In genomic region chrX:49111846-49112245, GRCh38 we compare ENCODE assay signal across 22 cellular contexts. TPM values are rescaled to one million over a fixed set of nuclear protein-coding genes. Genes with fewer than 3 reads are reported as not detected.
DNase-seq lines count a peak whose midpoint lies in the region; ATAC-seq and TF ChIP-seq lines count a peak whose summit lies in the region.
"Had no signal": no experiment of that assay in that cellular context is flagged by ENCODE, and none has a peak within 500 bp of the region (broad histone marks: within the 10 kb centered on the region; RNA-seq: fewer than 3 reads in every experiment).

No MANE protein-coding gene starts in this region.

- no peak overlapping the region for H3K27ac ChIP-seq in osteoblast (ENCODE audit: low read depth, low read length)

- H2AFZ ChIP-seq in osteoblast (ENCODE audit: low read length): no peak overlapping the region

- no peaks in the 10 kb centered on the region for H3K27me3 ChIP-seq in osteoblast (ENCODE audit: insufficient read depth, low read length)

- no peak for TF ChIP-seq CTCF in osteoblast (IDR thresholded peaks at IDR 0.05; ENCODE audit: extremely low read depth, low read depth, low read length)
- no peak for TF ChIP-seq CTCF in natural killer cell (IDR thresholded peaks at IDR 0.05)

- H3K4me2 ChIP-seq in osteoblast (ENCODE audit: insufficient read depth, low read length): no peak overlapping the region

- no peaks in the 10 kb centered on the region for H3K9me3 Mint-ChIP-seq in stimulated activated effector memory CD8-positive, alpha-beta T cell treated with anti-CD3 and anti-CD28 coated beads, Interleukin-12 subunit alpha, Interleukin-12 subunit beta, amount 100 ng/mL, for 72 hours
- no peaks in the 10 kb centered on the region for H3K9me3 Mint-ChIP-seq in natural killer cell
- H3K9me3 Mint-ChIP-seq: CD4-positive, alpha-beta memory T cell had no signal

- DNase-seq in G401 (ENCODE audit: low spot score): peak; percentile 11
- peak in 55 of 58 donors; percentile 1 to 84 (median 44) for DNase-seq in anterior cingulate cortex (lab: John Stamatoyannopoulos, UW)
- peak; percentile 34 to 69 for DNase-seq in hippocampal formation (lab: John Stamatoyannopoulos, UW)
- DNase-seq in occipital lobe (lab: John Stamatoyannopoulos, UW): peak; percentile 15
- DNase-seq in osteoblast (ENCODE audit: insufficient read length, low spot score, missing footprints): no peak
- no peak for DNase-seq in stimulated activated effector memory CD8-positive, alpha-beta T cell treated with anti-CD3 and anti-CD28 coated beads, Interleukin-12 subunit alpha, Interleukin-12 subunit beta, amount 100 ng/mL, for 72 hours (ENCODE audit: low spot score in 2 of 2)
- no peak for DNase-seq in natural killer cell
- DNase-seq: Calu3; CD4-positive, alpha-beta memory T cell; DMS53; IMR-90; Karpas-422; MM.1S; NCI-H1105; NCI-H1694; NCI-H2107; NCI-H226; NCI-H524 treated with DMSO at 0.1 percent for 48 hours had no signal

- H3K27ac Mint-ChIP-seq in stimulated activated effector memory CD8-positive, alpha-beta T cell treated with anti-CD3 and anti-CD28 coated beads, Interleukin-12 subunit alpha, Interleukin-12 subunit beta, amount 100 ng/mL, for 72 hours: no peak overlapping the region
- no peak overlapping the region for H3K27ac Mint-ChIP-seq in natural killer cell
- H3K27ac Mint-ChIP-seq: B cell had no signal

- no peaks in the 10 kb centered on the region for H3K4me1 ChIP-seq in osteoblast (ENCODE audit: insufficient read depth, low read length)
- H3K4me1 ChIP-seq: HAP-1 had no signal

- H3K4me1 Mint-ChIP-seq in stimulated activated effector memory CD8-positive, alpha-beta T cell treated with anti-CD3 and anti-CD28 coated beads, Interleukin-12 subunit alpha, Interleukin-12 subunit beta, amount 100 ng/mL, for 72 hours: peaks cover 9% of the 10 kb centered on the region
- H3K4me1 Mint-ChIP-seq in natural killer cell: peaks cover 8 to 10% of the 10 kb centered on the region in 2 donors

- H3K36me3 Mint-ChIP-seq in stimulated activated effector memory CD8-positive, alpha-beta T cell treated with anti-CD3 and anti-CD28 coated beads, Interleukin-12 subunit alpha, Interleukin-12 subunit beta, amount 100 ng/mL, for 72 hours: peaks cover 89% of the 10 kb centered on the region
- no peaks in the 10 kb centered on the region for H3K36me3 Mint-ChIP-seq in natural killer cell

- no peaks in the 10 kb centered on the region for H4K20me1 ChIP-seq in osteoblast (ENCODE audit: insufficient read depth, low read length)

- no peak overlapping the region for H3K4me3 ChIP-seq in osteoblast (ENCODE audit: insufficient read depth, low read length)
- H3K4me3 ChIP-seq: HAP-1 had no signal

- H3K4me3 Mint-ChIP-seq in stimulated activated effector memory CD8-positive, alpha-beta T cell treated with anti-CD3 and anti-CD28 coated beads, Interleukin-12 subunit alpha, Interleukin-12 subunit beta, amount 100 ng/mL, for 72 hours: no peak overlapping the region
- no peak overlapping the region for H3K4me3 Mint-ChIP-seq in natural killer cell
- H3K4me3 Mint-ChIP-seq: B cell; CD4-positive, alpha-beta memory T cell had no signal

- no peaks in the 10 kb centered on the region for H3K79me2 ChIP-seq in osteoblast (ENCODE audit: insufficient read depth, low read length)

- in situ Hi-C loops in G401 (cut with HindIII; ENCODE audit: low sequenced_read_pairs): no loop called here

- intact Hi-C loops in natural killer cell (cut with micrococcal nuclease): no loop called here

- peaks cover 15% of the 10 kb centered on the region for H3K36me3 ChIP-seq in osteoblast (ENCODE audit: insufficient read depth, low read length)

- H3K27me3 Mint-ChIP-seq in natural killer cell (ENCODE audit: low read depth in 2 of 2): no peaks in the 10 kb centered on the region
- H3K27me3 Mint-ChIP-seq: B cell; CD4-positive, alpha-beta memory T cell had no signal

- ATAC-seq in stimulated activated effector memory CD8-positive, alpha-beta T cell treated with anti-CD3 and anti-CD28 coated beads, Interleukin-12 subunit alpha, Interleukin-12 subunit beta, amount 100 ng/mL, for 72 hours: no peak
- no peak for ATAC-seq in natural killer cell
- ATAC-seq in GM19397 (IDR thresholded peaks at IDR 0.05; ENCODE audit: unreplicated experiment): no peak
- ATAC-seq: Panc1 had no signal

- no peaks in the 10 kb centered on the region for H3K9me3 ChIP-seq in osteoblast (ENCODE audit: low read depth, low read length)
- H3K9me3 ChIP-seq: HAP-1 had no signal

RNA-seq across cellular contexts. Expression of gene GPKOW, which starts 11.7 kb away (rescaled TPM):
- 27.2 and 28.2 TPM in 2 replicates for total RNA-seq in G401 (2014; rRNA removed; shearing (Covaris generic))
- total RNA-seq in occipital lobe (18.2 TPM), osteoblast (12.4 and 14.1 TPM in 2 replicates), natural killer cell (10 to 100 TPM; 22.4 to 26.0 (median 25.3) TPM)

RNA-seq across cellular contexts. Expression of gene WDR45, which starts 32.2 kb away (rescaled TPM):
- 18.6 and 36.0 TPM in 2 replicates for total RNA-seq in G401 (2014; rRNA removed; shearing (Covaris generic))
- 23.9 TPM for total RNA-seq in occipital lobe
- total RNA-seq in osteoblast: 86.5 and 97.5 TPM in 2 replicates
- total RNA-seq in natural killer cell: 100 to 1,000 TPM; 116 to 142 (median 134) TPM

RNA-seq across cellular contexts. Expression of gene PRAF2, which starts 38.0 kb away (rescaled TPM):
- 4.6 and 10.8 TPM in 2 replicates for total RNA-seq in G401 (2014; rRNA removed; shearing (Covaris generic))
- 3.0 TPM for total RNA-seq in occipital lobe
- 12.3 and 15.6 TPM in 2 replicates for total RNA-seq in osteoblast
- total RNA-seq in natural killer cell: 10 to 100 TPM; 18.1 to 24.8 (median 19.9) TPM

RNA-seq across cellular contexts. Expression of gene MAGIX, which starts 50.7 kb away (rescaled TPM):
- total RNA-seq in G401 (2014; rRNA removed; shearing (Covaris generic)): 2.7 and 14.2 TPM in 2 replicates
- 3.4 TPM for total RNA-seq in occipital lobe
- 1.2 and 1.8 TPM in 2 replicates for total RNA-seq in osteoblast
- 1 to 10 TPM in 2 of 3 donors, under 1 TPM in 1; 1.00 to 1.7 (median 1.2) TPM for total RNA-seq in natural killer cell

RNA-seq across cellular contexts. Expression of gene CCDC120, which starts 53.0 kb away (rescaled TPM):
- total RNA-seq in G401 (2014; rRNA removed; shearing (Covaris generic)): 0.12 and 0.98 TPM in 2 replicates
- total RNA-seq in occipital lobe (2.0 TPM), osteoblast (1.1 and 1.2 TPM in 2 replicates), natural killer cell (10 to 100 TPM; 12.5 to 14.2 (median 13.0) TPM)

Comparison
In these comparisons a context has a peak if more than half of its experiments do, and no peak if none do; other contexts are left out.
1. DNase-seq: peak in G401 (single experiment), anterior cingulate cortex (55 of 58), hippocampal formation (2 of 2) and occipital lobe (single experiment); none in osteoblast (single experiment), stimulated activated effector memory CD8-positive, alpha-beta T cell treated with anti-CD3 and anti-CD28 coated beads, Interleukin-12 subunit alpha, Interleukin-12 subunit beta, amount 100 ng/mL, for 72 hours (0 of 2) and natural killer cell (single experiment).